8 cellular contexts compared by ENCODE assay signal in genomic region chr1:201506092-201506491, GRCh38. TPM values are rescaled to one million over a fixed set of nuclear protein-coding genes. Genes with fewer than 3 reads are reported as not detected.
DNase-seq lines count a peak whose midpoint lies in the region; ATAC-seq and TF ChIP-seq lines count a peak whose summit lies in the region.

No MANE protein-coding gene starts in this region.

- H3K9me3 Mint-ChIP-seq in CD4-positive, CD25-positive, alpha-beta regulatory T cell: no peaks in the 10 kb centered on the region

- no peak overlapping the region for H3K27ac ChIP-seq in CD4-positive, CD25-positive, alpha-beta regulatory T cell (ENCODE audit: insufficient read depth, low read length, poor library complexity, severe bottlenecking)
- H3K27ac ChIP-seq in effector memory CD4-positive, alpha-beta T cell (ENCODE audit: insufficient read depth, low read length, poor library complexity, severe bottlenecking): no peak overlapping the region
- H3K27ac ChIP-seq in neutrophil: peak overlapping the region; percentile 82

- H3K4me1 Mint-ChIP-seq in CD4-positive, CD25-positive, alpha-beta regulatory T cell: peaks cover 15 to 64% (median 28%) of the 10 kb centered on the region in 4 donors

- peak overlapping the region; percentile 82 to 91 (median 90) for H3K27ac Mint-ChIP-seq in CD4-positive, CD25-positive, alpha-beta regulatory T cell

- no peak for TF ChIP-seq CTCF in neutrophil (IDR thresholded peaks at IDR 0.05)

- H3K4me1 ChIP-seq in CD4-positive, CD25-positive, alpha-beta regulatory T cell (ENCODE audit: control insufficient read depth, insufficient read depth, low read length, poor library complexity, severe bottlenecking): peaks cover 27% of the 10 kb centered on the region
- peaks cover 22% of the 10 kb centered on the region for H3K4me1 ChIP-seq in effector memory CD4-positive, alpha-beta T cell (ENCODE audit: control insufficient read depth, insufficient read depth, low read length, poor library complexity, severe bottlenecking)
- H3K4me1 ChIP-seq in neutrophil (ENCODE audit: control insufficient read depth in 1 of 2, insufficient read depth in 1 of 2, low read depth in 1 of 2, low read length in 1 of 2): peaks cover 38 to 50% of the 10 kb centered on the region in 2 experiments

- H3K4me3 Mint-ChIP-seq in CD4-positive, CD25-positive, alpha-beta regulatory T cell: peak overlapping the region; percentile 92 to 97 (median 94)

- DNase-seq in CD4-positive, CD25-positive, alpha-beta regulatory T cell: no peak
- DNase-seq in NCI-H69 (lab: John Stamatoyannopoulos, UW) (peak; percentile 63), NCI-H510A (lab: John Stamatoyannopoulos, UW) (no peak)
- no peak for DNase-seq in effector memory CD4-positive, alpha-beta T cell
- no peak for DNase-seq in activated CD4-positive, alpha-beta T cell treated with anti-CD3 and anti-CD28 coated beads, Interleukin-2, amount 50 U/mL, for 1 hour

- ATAC-seq in CD4-positive, CD25-positive, alpha-beta regulatory T cell (ENCODE audit: low read depth in 2 of 2): no peak
- ATAC-seq in HG02759 (IDR thresholded peaks at IDR 0.05; ENCODE audit: unreplicated experiment): no peak
- ATAC-seq in GM19351 (IDR thresholded peaks at IDR 0.05; ENCODE audit: unreplicated experiment): no peak

- no peaks in the 10 kb centered on the region for H3K36me3 ChIP-seq in CD4-positive, CD25-positive, alpha-beta regulatory T cell (ENCODE audit: control insufficient read depth, insufficient read depth, low read length)
- H3K36me3 ChIP-seq in effector memory CD4-positive, alpha-beta T cell (ENCODE audit: control insufficient read depth, insufficient read depth, low read length): no peaks in the 10 kb centered on the region
- no peaks in the 10 kb centered on the region for H3K36me3 ChIP-seq in neutrophil

- peak overlapping the region; percentile 87 for H3K4me3 ChIP-seq in CD4-positive, CD25-positive, alpha-beta regulatory T cell (ENCODE audit: low read depth, low read length)
- peak overlapping the region; percentile 77 for H3K4me3 ChIP-seq in effector memory CD4-positive, alpha-beta T cell (ENCODE audit: insufficient read depth, low read depth, low read length, poor library complexity, severe bottlenecking)
- H3K4me3 ChIP-seq in neutrophil (ENCODE audit: low read depth in 1 of 2, low read length in 1 of 2): peak overlapping the region; percentile 63 to 70

- peaks cover 3% of the 10 kb centered on the region for H3K36me3 Mint-ChIP-seq in CD4-positive, CD25-positive, alpha-beta regulatory T cell

- no peaks in the 10 kb centered on the region for H3K27me3 ChIP-seq in CD4-positive, CD25-positive, alpha-beta regulatory T cell (ENCODE audit: control insufficient read depth, insufficient read depth, low read length)
- H3K27me3 ChIP-seq in effector memory CD4-positive, alpha-beta T cell (replicated peaks; ENCODE audit: control insufficient read depth, insufficient read depth, low read length, poor library complexity, severe bottlenecking): no peaks in the 10 kb centered on the region
- no peaks in the 10 kb centered on the region for H3K27me3 ChIP-seq in neutrophil

- H3K9me3 ChIP-seq in CD4-positive, CD25-positive, alpha-beta regulatory T cell (ENCODE audit: control insufficient read depth in 2 of 2, low read length in 2 of 2): no peaks in the 10 kb centered on the region
- H3K9me3 ChIP-seq in effector memory CD4-positive, alpha-beta T cell (ENCODE audit: control insufficient read depth, low read length): no peaks in the 10 kb centered on the region
- no peaks in the 10 kb centered on the region for H3K9me3 ChIP-seq in neutrophil

- no peaks in the 10 kb centered on the region for H3K27me3 Mint-ChIP-seq in CD4-positive, CD25-positive, alpha-beta regulatory T cell

RNA-seq across cellular contexts. Expression of gene CSRP1, which starts 0.8 kb away (rescaled TPM):
- total RNA-seq in CD4-positive, CD25-positive, alpha-beta regulatory T cell: 63.8 TPM
- polyA plus RNA-seq in CD4-positive, CD25-positive, alpha-beta regulatory T cell: 100 to 1,000 TPM in 1 of 4 donors, 10 to 100 TPM in 3; 70.7 to 115 (median 84.7) TPM

RNA-seq across cellular contexts. Expression of gene NAV1, which starts 32.8 kb away (rescaled TPM):
- total RNA-seq in CD4-positive, CD25-positive, alpha-beta regulatory T cell: 4.9 TPM
- polyA plus RNA-seq in CD4-positive, CD25-positive, alpha-beta regulatory T cell: 1 to 10 TPM in 2 of 4 donors, under 1 TPM in 2; 0.39 to 1.7 (median 1.3) TPM

RNA-seq across cellular contexts. Expression of gene PHLDA3, which starts 37.1 kb away (rescaled TPM):
- total RNA-seq in CD4-positive, CD25-positive, alpha-beta regulatory T cell: 2.1 TPM
- 1 to 10 TPM in 2 of 4 donors, under 1 TPM in 2; 0.62 to 2.1 (median 1.1) TPM for polyA plus RNA-seq in CD4-positive, CD25-positive, alpha-beta regulatory T cell
